ENCODE assay signal across 9 cellular contexts in the genomic region with DNA sequence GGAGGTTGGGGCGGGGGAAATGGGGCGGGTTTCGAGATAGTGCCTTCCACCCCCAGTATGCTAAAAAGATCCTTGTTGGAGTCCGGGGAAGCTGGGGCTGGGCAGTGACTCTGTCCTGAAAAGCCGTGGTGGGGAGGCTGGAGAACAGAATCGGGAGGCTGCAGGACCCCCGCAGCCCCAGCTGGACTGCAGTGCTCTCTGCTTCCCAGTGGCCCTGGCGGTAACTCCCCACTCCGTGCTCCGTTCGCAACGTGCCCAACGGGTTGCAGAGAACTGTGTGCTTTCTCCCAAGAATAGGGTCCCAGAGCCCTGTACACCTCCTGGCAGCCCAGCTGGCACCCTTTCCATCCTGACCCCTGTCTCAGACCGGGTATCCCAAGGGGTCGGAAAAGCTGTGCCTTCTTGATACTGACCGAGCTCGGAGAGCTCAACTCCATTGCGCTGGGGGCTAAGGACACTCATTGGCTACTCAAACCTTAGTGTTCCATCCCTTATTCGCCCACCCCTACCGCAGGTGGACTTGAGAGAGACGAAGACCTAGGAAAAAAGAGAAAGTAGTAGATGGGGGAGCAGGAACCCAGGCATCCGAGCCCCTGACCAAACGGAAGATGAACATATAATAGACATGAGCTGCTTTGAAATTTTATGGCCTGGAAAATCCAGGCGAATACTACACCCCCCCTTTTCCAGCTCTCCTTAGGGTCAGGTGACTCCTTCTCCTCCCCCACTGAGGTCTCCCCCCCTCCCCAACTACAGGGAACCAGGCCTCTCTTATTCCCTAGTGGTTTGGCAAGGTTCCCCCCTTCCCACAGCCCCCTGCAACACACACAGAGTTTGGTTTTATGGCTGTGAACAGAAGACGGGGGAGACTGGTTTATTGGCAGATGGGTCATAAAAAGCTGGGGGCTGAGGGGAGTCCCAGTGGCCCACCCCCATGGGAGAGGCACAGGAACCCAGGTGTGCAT. TPM values are rescaled to one million over a fixed set of nuclear protein-coding genes. Genes with fewer than 3 reads are reported as not detected.
A peak's percentile ranks its signal among the peaks of the same experiment; 100 is the strongest.
DNase-seq lines count a peak whose midpoint lies in the region; ATAC-seq and TF ChIP-seq lines count a peak whose summit lies in the region.
"Had no signal": no experiment of that assay in that cellular context is flagged by ENCODE, and none has a peak within 500 bp of the region (broad histone marks: within the 10 kb centered on the region; RNA-seq: fewer than 3 reads in every experiment).

No MANE protein-coding gene starts in this region.

- H3K4me3 Mint-ChIP-seq in activated T-cell treated with anti-CD3 and anti-CD28 coated beads, Interleukin-2, amount 50 U/mL, for 72 hours, result peak overlapping the region; percentile 91 to 92
- peak overlapping the region; percentile 88 for H3K4me3 Mint-ChIP-seq in activated B cell treated with CpG ODN at 0.5 μM for 24 hours

- peak overlapping the region; percentile 98 for H3K4me3 ChIP-seq in right cardiac atrium (ENCODE audit: low read length)
- peak overlapping the region; percentile 56 to 76 (median 66) for H3K4me3 ChIP-seq in skeletal muscle tissue (ENCODE audit: low read length in 3 of 3)

- WGBS in right cardiac atrium, result 8% methylated on average over 25 of the region's 25 CpGs

- no peaks in the 10 kb centered on the region for H3K9me3 Mint-ChIP-seq in activated T-cell treated with anti-CD3 and anti-CD28 coated beads, Interleukin-2, amount 50 U/mL, for 72 hours
- no peaks in the 10 kb centered on the region for H3K9me3 Mint-ChIP-seq in activated B cell treated with CpG ODN at 0.5 μM for 24 hours

- H3K9me3 ChIP-seq in right cardiac atrium (ENCODE audit: control insufficient read depth, low read length) (no peaks in the 10 kb centered on the region), skeletal muscle tissue (ENCODE audit: control insufficient read depth in 3 of 3, low read length in 3 of 3) (no peaks in the 10 kb centered on the region)

- intact Hi-C loops in activated B cell treated with CpG ODN at 0.5 μM for 24 hours (cut with micrococcal nuclease) (no loop called here), right cardiac atrium (cut with DNase I) (loop anchor here (5.0 to 10.0 kb wide), 3 partner anchors 51 to 193 kb away; partner anchors contain the start of gene DGKA (in 1 of the 4))

- no peaks in the 10 kb centered on the region for H3K27me3 Mint-ChIP-seq in activated T-cell treated with anti-CD3 and anti-CD28 coated beads, Interleukin-2, amount 50 U/mL, for 72 hours (ENCODE audit: low read depth)
- no peaks in the 10 kb centered on the region for H3K27me3 Mint-ChIP-seq in activated B cell treated with CpG ODN at 0.5 μM for 24 hours

- peaks cover 2% of the 10 kb centered on the region for H3K4me1 ChIP-seq in right cardiac atrium (ENCODE audit: control insufficient read depth, insufficient read depth, low read length)
- H3K4me1 ChIP-seq in skeletal muscle tissue (ENCODE audit: control insufficient read depth in 3 of 3, insufficient read depth in 3 of 3, low read length in 3 of 3), result peaks cover 18 to 32% (median 29%) of the 10 kb centered on the region in 3 donors

- peaks cover 0 to 6% of the 10 kb centered on the region in 2 donors for H3K36me3 Mint-ChIP-seq in activated T-cell treated with anti-CD3 and anti-CD28 coated beads, Interleukin-2, amount 50 U/mL, for 72 hours (ENCODE audit: insufficient read depth in 2 of 2)
- peaks cover 5% of the 10 kb centered on the region for H3K36me3 Mint-ChIP-seq in activated B cell treated with CpG ODN at 0.5 μM for 24 hours (ENCODE audit: low read depth)

- no peaks in the 10 kb centered on the region for H3K27me3 ChIP-seq in right cardiac atrium (ENCODE audit: control insufficient read depth, insufficient read depth)
- peaks cover 0 to 4% (median 0%) of the 10 kb centered on the region in 3 donors for H3K27me3 ChIP-seq in skeletal muscle tissue (ENCODE audit: control insufficient read depth in 3 of 3, insufficient read depth in 3 of 3, low read length in 3 of 3)

- peaks cover 33% of the 10 kb centered on the region for H3K4me1 Mint-ChIP-seq in activated T-cell treated with anti-CD3 and anti-CD28 coated beads, Interleukin-2, amount 50 U/mL, for 72 hours (ENCODE audit: low read depth)
- peaks cover 43% of the 10 kb centered on the region for H3K4me1 Mint-ChIP-seq in activated B cell treated with CpG ODN at 0.5 μM for 24 hours

- H3K9ac ChIP-seq in skeletal muscle tissue (ENCODE audit: low read depth in 1 of 3, low read length in 3 of 3), result peak overlapping the region in 2 of 3 donors; percentile 45 to 72

- peak in 1 of 2 donors; percentile 7 for ATAC-seq in activated T-cell treated with anti-CD3 and anti-CD28 coated beads, Interleukin-2, amount 50 U/mL, for 72 hours (replicated peaks in 1 of 2)
- ATAC-seq in activated B cell treated with CpG ODN at 0.5 μM for 24 hours (ENCODE audit: low read depth) (no peak), right cardiac atrium (peak; percentile 5 to 9), GM21717 (IDR thresholded peaks at IDR 0.05; ENCODE audit: unreplicated experiment) (no peak), HG03159 (IDR thresholded peaks at IDR 0.05; ENCODE audit: unreplicated experiment) (no peak), GM18870 (IDR thresholded peaks at IDR 0.05; ENCODE audit: unreplicated experiment) (no peak)

- no peak for DNase-seq in activated T-cell treated with anti-CD3 and anti-CD28 coated beads, Interleukin-2, amount 50 U/mL, for 72 hours
- no peak for DNase-seq in activated T-cell treated with anti-CD3 and anti-CD28 coated beads, Interleukin-2, amount 50 U/mL, for 48 hours
- DNase-seq in activated B cell treated with CpG ODN at 0.5 μM for 24 hours (no peak), right cardiac atrium (peak in 1 of 3 donors; percentile 54)

- H3K36me3 ChIP-seq in skeletal muscle tissue (ENCODE audit: control insufficient read depth in 3 of 3, insufficient read depth in 3 of 3, low read length in 3 of 3), result peaks cover 0 to 6% (median 0%) of the 10 kb centered on the region in 3 donors

- POLR2A ChIA-PET in activated B cell treated with CpG ODN at 0.5 μM for 24 hours (lab: Charles Lee), result interaction anchor here (0.6 to 2.4 kb wide), 17 partner anchors 8 to 523 kb away, joined by 3 to 18 read pairs (median 3); partner anchors contain the start of genes CD63, COQ10A, DNAJC14 and ITGA7

- H3K27ac Mint-ChIP-seq in activated T-cell treated with anti-CD3 and anti-CD28 coated beads, Interleukin-2, amount 50 U/mL, for 72 hours, result peak overlapping the region; percentile 70
- H3K27ac Mint-ChIP-seq in activated B cell treated with CpG ODN at 0.5 μM for 24 hours, result no peak overlapping the region

- CTCF ChIA-PET in activated B cell treated with CpG ODN at 0.5 μM for 24 hours (lab: Charles Lee), result interaction anchor here (0.8 to 2.8 kb wide), 4 partner anchors 20 to 196 kb away, joined by 4 to 10 read pairs (median 4); no protein-coding TSS in a partner anchor

- peak overlapping the region; percentile 1 for H3K27ac ChIP-seq in right cardiac atrium (ENCODE audit: low read length)
- no peak overlapping the region for H3K27ac ChIP-seq in skeletal muscle tissue (ENCODE audit: low read depth, low read length)
- H3K27ac ChIP-seq: epithelial cell of prostate had no signal

- no peak for TF ChIP-seq CTCF in activated B cell treated with CpG ODN at 0.5 μM for 24 hours (IDR thresholded peaks at IDR 0.05)

RNA-seq across cellular contexts. Expression of gene GDF11, which starts 1.3 kb away (rescaled TPM):
- total RNA-seq in activated T-cell treated with anti-CD3 and anti-CD28 coated beads, Interleukin-2, amount 50 U/mL, for 72 hours, result 1 to 10 TPM; 3.4 to 4.8 TPM
- total RNA-seq in activated B cell treated with CpG ODN at 0.5 μM for 24 hours, result 5.2 and 6.4 TPM in 2 replicates
- total RNA-seq in right cardiac atrium, result 10 to 100 TPM; 16.2 to 17.5 (median 16.7) TPM
- polyA plus RNA-seq in right cardiac atrium, result 11.5 TPM
- total RNA-seq in skeletal muscle tissue, result 3.1 TPM

RNA-seq across cellular contexts. Expression of gene CD63, which starts 15.4 kb away (rescaled TPM):
- total RNA-seq in activated T-cell treated with anti-CD3 and anti-CD28 coated beads, Interleukin-2, amount 50 U/mL, for 72 hours, result 100 to 1,000 TPM; 122 to 154 TPM
- total RNA-seq in activated B cell treated with CpG ODN at 0.5 μM for 24 hours (104 and 111 TPM in 2 replicates), right cardiac atrium (1,000 to 10,000 TPM; 1,076 to 1,430 (median 1,264) TPM), skeletal muscle tissue (1,640 TPM)
- polyA plus RNA-seq in right cardiac atrium, result 1,376 TPM

RNA-seq across cellular contexts. Expression of gene RDH5, which starts 24.1 kb away (rescaled TPM):
- total RNA-seq in activated T-cell treated with anti-CD3 and anti-CD28 coated beads, Interleukin-2, amount 50 U/mL, for 72 hours, result 1 to 10 TPM; 7.3 to 9.3 TPM
- 10.3 and 16.5 TPM in 2 replicates for total RNA-seq in activated B cell treated with CpG ODN at 0.5 μM for 24 hours
- total RNA-seq in right cardiac atrium, result 10 to 100 TPM; 15.9 to 27.7 (median 23.3) TPM
- 24.1 TPM for polyA plus RNA-seq in right cardiac atrium
- 19.8 TPM for total RNA-seq in skeletal muscle tissue

RNA-seq across cellular contexts. Expression of gene BLOC1S1, which starts 28.4 kb away (rescaled TPM):
- 100 to 1,000 TPM; 116 to 121 TPM for total RNA-seq in activated T-cell treated with anti-CD3 and anti-CD28 coated beads, Interleukin-2, amount 50 U/mL, for 72 hours
- 91.0 and 104 TPM in 2 replicates for total RNA-seq in activated B cell treated with CpG ODN at 0.5 μM for 24 hours
- total RNA-seq in right cardiac atrium, result 100 to 1,000 TPM; 134 to 149 (median 139) TPM
- polyA plus RNA-seq in right cardiac atrium, result 205 TPM
- 42.3 TPM for total RNA-seq in skeletal muscle tissue

RNA-seq across cellular contexts. Expression of gene ITGA7, which starts 36.5 kb away (rescaled TPM):
- 1 to 10 TPM; 6.6 to 8.9 TPM for total RNA-seq in activated T-cell treated with anti-CD3 and anti-CD28 coated beads, Interleukin-2, amount 50 U/mL, for 72 hours
- total RNA-seq in activated B cell treated with CpG ODN at 0.5 μM for 24 hours (1.4 and 2.1 TPM in 2 replicates), right cardiac atrium (100 to 1,000 TPM; 465 to 674 (median 604) TPM), skeletal muscle tissue (123 TPM)
- 288 TPM for polyA plus RNA-seq in right cardiac atrium

Comparison
In these comparisons a context has a peak if more than half of its experiments do, and no peak if none do; other contexts are left out.
1. ATAC-seq: peak in right cardiac atrium (2 of 2); none in activated B cell treated with CpG ODN at 0.5 μM for 24 hours (single experiment), GM21717 (single experiment), HG03159 (single experiment) and GM18870 (single experiment).